ENCODE assay signal across 1 cellular context in the genomic region with DNA sequence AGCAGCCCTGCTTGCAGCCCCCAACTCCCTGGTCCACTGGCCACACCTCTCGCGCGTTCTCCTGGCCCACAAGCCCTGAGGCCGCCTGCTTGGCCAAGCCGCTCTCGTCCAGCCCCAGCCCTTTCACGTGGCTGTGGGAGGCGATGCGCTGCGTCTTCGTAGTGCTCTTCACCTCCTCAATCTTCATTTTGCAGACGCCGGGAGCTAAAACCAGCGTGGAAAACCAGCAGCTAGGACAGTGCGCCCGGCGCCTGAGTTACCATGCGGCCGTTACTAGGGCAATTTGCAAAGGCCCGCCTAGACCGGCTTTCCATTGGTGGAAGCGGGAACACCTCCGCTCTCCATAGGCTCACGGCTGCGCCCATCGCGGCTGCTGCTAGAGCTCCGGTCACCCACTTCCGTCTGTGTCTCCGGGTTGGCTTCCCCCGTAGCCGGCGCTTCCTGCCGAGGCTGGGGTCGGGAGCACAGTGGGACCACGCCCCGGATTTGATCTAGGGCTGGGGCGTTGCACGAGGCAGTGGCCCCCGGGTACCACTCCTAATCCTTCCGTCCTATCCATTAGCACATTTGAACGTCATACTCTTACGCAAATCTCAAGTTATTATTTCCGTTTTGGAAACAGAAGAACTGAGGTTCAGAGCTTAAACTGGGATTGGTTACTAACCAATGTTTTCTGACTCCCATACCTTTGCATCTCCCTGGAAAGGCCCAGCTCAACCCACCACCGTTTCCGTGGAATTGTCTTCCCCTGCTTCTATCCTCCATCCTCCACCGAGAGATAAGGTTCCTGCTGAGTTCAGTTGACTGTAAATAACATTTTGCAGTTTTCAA.
TF ChIP-seq lines count a peak whose summit lies in the region.

A gene (minus strand): TSS at position 275 of the 831 bp plus-strand sequence. CDS start 88 bp downstream, at position 187.

TF ChIP-seq in K562, 482 proteins besides CTCF, POLR2A, EP300 and RAD21 (continued from another document and continues in another):
- TF ChIP-seq, protein P1, sequence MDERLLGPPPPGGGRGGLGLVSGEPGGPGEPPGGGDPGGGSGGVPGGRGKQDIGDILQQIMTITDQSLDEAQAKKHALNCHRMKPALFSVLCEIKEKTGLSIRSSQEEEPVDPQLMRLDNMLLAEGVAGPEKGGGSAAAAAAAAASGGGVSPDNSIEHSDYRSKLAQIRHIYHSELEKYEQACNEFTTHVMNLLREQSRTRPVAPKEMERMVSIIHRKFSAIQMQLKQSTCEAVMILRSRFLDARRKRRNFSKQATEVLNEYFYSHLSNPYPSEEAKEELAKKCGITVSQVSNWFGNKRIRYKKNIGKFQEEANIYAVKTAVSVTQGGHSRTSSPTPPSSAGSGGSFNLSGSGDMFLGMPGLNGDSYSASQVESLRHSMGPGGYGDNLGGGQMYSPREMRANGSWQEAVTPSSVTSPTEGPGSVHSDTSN (CRISPR knock-in tag; IDR thresholded peaks at IDR 0.05; ENCODE audit: low read depth) = peak; percentile 85
- TF ChIP-seq, protein P1 (tag; conservative IDR thresholded peaks at IDR 0.05; ENCODE audit: low read depth) = peak; percentile 98
- TF ChIP-seq ZNF174 (CRISPR knock-in tag; IDR thresholded peaks at IDR 0.05) = no peak
- peak; percentile 81 for TF ChIP-seq CHD2 (IDR thresholded peaks at IDR 0.05; ENCODE audit: low read depth, low read length)
- TF ChIP-seq, protein P2, sequence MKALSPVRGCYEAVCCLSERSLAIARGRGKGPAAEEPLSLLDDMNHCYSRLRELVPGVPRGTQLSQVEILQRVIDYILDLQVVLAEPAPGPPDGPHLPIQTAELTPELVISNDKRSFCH (CRISPR knock-in tag; IDR thresholded peaks at IDR 0.05) = no peak
- TF ChIP-seq, protein P2 (tag; IDR thresholded peaks at IDR 0.05) = no peak
- no peak for TF ChIP-seq RHOXF2B (CRISPR knock-in tag; conservative IDR thresholded peaks at IDR 0.05)
- TF ChIP-seq, protein P3, sequence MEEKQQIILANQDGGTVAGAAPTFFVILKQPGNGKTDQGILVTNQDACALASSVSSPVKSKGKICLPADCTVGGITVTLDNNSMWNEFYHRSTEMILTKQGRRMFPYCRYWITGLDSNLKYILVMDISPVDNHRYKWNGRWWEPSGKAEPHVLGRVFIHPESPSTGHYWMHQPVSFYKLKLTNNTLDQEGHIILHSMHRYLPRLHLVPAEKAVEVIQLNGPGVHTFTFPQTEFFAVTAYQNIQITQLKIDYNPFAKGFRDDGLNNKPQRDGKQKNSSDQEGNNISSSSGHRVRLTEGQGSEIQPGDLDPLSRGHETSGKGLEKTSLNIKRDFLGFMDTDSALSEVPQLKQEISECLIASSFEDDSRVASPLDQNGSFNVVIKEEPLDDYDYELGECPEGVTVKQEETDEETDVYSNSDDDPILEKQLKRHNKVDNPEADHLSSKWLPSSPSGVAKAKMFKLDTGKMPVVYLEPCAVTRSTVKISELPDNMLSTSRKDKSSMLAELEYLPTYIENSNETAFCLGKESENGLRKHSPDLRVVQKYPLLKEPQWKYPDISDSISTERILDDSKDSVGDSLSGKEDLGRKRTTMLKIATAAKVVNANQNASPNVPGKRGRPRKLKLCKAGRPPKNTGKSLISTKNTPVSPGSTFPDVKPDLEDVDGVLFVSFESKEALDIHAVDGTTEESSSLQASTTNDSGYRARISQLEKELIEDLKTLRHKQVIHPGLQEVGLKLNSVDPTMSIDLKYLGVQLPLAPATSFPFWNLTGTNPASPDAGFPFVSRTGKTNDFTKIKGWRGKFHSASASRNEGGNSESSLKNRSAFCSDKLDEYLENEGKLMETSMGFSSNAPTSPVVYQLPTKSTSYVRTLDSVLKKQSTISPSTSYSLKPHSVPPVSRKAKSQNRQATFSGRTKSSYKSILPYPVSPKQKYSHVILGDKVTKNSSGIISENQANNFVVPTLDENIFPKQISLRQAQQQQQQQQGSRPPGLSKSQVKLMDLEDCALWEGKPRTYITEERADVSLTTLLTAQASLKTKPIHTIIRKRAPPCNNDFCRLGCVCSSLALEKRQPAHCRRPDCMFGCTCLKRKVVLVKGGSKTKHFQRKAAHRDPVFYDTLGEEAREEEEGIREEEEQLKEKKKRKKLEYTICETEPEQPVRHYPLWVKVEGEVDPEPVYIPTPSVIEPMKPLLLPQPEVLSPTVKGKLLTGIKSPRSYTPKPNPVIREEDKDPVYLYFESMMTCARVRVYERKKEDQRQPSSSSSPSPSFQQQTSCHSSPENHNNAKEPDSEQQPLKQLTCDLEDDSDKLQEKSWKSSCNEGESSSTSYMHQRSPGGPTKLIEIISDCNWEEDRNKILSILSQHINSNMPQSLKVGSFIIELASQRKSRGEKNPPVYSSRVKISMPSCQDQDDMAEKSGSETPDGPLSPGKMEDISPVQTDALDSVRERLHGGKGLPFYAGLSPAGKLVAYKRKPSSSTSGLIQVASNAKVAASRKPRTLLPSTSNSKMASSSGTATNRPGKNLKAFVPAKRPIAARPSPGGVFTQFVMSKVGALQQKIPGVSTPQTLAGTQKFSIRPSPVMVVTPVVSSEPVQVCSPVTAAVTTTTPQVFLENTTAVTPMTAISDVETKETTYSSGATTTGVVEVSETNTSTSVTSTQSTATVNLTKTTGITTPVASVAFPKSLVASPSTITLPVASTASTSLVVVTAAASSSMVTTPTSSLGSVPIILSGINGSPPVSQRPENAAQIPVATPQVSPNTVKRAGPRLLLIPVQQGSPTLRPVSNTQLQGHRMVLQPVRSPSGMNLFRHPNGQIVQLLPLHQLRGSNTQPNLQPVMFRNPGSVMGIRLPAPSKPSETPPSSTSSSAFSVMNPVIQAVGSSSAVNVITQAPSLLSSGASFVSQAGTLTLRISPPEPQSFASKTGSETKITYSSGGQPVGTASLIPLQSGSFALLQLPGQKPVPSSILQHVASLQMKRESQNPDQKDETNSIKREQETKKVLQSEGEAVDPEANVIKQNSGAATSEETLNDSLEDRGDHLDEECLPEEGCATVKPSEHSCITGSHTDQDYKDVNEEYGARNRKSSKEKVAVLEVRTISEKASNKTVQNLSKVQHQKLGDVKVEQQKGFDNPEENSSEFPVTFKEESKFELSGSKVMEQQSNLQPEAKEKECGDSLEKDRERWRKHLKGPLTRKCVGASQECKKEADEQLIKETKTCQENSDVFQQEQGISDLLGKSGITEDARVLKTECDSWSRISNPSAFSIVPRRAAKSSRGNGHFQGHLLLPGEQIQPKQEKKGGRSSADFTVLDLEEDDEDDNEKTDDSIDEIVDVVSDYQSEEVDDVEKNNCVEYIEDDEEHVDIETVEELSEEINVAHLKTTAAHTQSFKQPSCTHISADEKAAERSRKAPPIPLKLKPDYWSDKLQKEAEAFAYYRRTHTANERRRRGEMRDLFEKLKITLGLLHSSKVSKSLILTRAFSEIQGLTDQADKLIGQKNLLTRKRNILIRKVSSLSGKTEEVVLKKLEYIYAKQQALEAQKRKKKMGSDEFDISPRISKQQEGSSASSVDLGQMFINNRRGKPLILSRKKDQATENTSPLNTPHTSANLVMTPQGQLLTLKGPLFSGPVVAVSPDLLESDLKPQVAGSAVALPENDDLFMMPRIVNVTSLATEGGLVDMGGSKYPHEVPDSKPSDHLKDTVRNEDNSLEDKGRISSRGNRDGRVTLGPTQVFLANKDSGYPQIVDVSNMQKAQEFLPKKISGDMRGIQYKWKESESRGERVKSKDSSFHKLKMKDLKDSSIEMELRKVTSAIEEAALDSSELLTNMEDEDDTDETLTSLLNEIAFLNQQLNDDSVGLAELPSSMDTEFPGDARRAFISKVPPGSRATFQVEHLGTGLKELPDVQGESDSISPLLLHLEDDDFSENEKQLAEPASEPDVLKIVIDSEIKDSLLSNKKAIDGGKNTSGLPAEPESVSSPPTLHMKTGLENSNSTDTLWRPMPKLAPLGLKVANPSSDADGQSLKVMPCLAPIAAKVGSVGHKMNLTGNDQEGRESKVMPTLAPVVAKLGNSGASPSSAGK (IDR thresholded peaks at IDR 0.05) = peak; percentile 89
- TF ChIP-seq SIN3A (IDR thresholded peaks at IDR 0.05; ENCODE audit: borderline replicate concordance in 2 of 2, control insufficient read depth in 1 of 2, low read depth in 2 of 2, low read length in 2 of 2) = peak; percentile 84 to 91; a peak in 3 of 4 replicates
- no peak for TF ChIP-seq ZNF830 (CRISPR knock-in tag; IDR thresholded peaks at IDR 0.05)
- no peak for TF ChIP-seq MEF2A (IDR thresholded peaks at IDR 0.05; ENCODE audit: control insufficient read depth, low read depth, low read length)
- TF ChIP-seq ZFP1 (CRISPR knock-in tag; IDR thresholded peaks at IDR 0.05) = no peak
- no peak for TF ChIP-seq CBFB (CRISPR knock-in tag; IDR thresholded peaks at IDR 0.05)
- TF ChIP-seq TAF7 (tag; IDR thresholded peaks at IDR 0.05) = 0 out of 2 replicates have a peak, but pooled peaks have one; percentile 37
- peak; percentile 78 for TF ChIP-seq CXXC5 (CRISPR knock-in tag; IDR thresholded peaks at IDR 0.05)
- TF ChIP-seq ZNF699 (CRISPR knock-in tag; IDR thresholded peaks at IDR 0.05; ENCODE audit: insufficient replicate concordance) = no peak
- TF ChIP-seq NRF1 (conservative IDR thresholded peaks at IDR 0.05 in 1 of 2, IDR thresholded peaks at IDR 0.05 in 1 of 2) = peak; percentile 62 to 73
- TF ChIP-seq, protein P4, sequence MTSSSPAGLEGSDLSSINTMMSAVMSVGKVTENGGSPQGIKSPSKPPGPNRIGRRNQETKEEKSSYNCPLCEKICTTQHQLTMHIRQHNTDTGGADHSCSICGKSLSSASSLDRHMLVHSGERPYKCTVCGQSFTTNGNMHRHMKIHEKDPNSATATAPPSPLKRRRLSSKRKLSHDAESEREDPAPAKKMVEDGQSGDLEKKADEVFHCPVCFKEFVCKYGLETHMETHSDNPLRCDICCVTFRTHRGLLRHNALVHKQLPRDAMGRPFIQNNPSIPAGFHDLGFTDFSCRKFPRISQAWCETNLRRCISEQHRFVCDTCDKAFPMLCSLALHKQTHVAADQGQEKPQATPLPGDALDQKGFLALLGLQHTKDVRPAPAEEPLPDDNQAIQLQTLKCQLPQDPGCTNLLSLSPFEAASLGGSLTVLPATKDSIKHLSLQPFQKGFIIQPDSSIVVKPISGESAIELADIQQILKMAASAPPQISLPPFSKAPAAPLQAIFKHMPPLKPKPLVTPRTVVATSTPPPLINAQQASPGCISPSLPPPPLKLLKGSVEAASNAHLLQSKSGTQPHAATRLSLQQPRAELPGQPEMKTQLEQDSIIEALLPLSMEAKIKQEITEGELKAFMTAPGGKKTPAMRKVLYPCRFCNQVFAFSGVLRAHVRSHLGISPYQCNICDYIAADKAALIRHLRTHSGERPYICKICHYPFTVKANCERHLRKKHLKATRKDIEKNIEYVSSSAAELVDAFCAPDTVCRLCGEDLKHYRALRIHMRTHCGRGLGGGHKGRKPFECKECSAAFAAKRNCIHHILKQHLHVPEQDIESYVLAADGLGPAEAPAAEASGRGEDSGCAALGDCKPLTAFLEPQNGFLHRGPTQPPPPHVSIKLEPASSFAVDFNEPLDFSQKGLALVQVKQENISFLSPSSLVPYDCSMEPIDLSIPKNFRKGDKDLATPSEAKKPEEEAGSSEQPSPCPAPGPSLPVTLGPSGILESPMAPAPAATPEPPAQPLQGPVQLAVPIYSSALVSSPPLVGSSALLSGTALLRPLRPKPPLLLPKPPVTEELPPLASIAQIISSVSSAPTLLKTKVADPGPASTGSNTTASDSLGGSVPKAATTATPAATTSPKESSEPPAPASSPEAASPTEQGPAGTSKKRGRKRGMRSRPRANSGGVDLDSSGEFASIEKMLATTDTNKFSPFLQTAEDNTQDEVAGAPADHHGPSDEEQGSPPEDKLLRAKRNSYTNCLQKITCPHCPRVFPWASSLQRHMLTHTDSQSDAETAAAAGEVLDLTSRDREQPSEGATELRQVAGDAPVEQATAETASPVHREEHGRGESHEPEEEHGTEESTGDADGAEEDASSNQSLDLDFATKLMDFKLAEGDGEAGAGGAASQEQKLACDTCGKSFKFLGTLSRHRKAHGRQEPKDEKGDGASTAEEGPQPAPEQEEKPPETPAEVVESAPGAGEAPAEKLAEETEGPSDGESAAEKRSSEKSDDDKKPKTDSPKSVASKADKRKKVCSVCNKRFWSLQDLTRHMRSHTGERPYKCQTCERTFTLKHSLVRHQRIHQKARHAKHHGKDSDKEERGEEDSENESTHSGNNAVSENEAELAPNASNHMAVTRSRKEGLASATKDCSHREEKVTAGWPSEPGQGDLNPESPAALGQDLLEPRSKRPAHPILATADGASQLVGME (CRISPR knock-in tag; IDR thresholded peaks at IDR 0.05) = 0 out of 2 replicates have a peak, but pooled peaks have one; percentile 64
- TF ChIP-seq BACH1 (tag; IDR thresholded peaks at IDR 0.05) = no peak
- TF ChIP-seq, protein P5, sequence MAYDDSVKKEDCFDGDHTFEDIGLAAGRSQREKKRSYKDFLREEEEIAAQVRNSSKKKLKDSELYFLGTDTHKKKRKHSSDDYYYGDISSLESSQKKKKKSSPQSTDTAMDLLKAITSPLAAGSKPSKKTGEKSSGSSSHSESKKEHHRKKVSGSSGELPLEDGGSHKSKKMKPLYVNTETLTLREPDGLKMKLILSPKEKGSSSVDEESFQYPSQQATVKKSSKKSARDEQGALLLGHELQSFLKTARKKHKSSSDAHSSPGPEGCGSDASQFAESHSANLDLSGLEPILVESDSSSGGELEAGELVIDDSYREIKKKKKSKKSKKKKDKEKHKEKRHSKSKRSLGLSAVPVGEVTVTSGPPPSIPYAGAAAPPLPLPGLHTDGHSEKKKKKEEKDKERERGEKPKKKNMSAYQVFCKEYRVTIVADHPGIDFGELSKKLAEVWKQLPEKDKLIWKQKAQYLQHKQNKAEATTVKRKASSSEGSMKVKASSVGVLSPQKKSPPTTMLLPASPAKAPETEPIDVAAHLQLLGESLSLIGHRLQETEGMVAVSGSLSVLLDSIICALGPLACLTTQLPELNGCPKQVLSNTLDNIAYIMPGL (CRISPR knock-in tag; IDR thresholded peaks at IDR 0.05) = no peak
- no peak for TF ChIP-seq ZNF224 (CRISPR knock-in tag; IDR thresholded peaks at IDR 0.05)
- no peak for TF ChIP-seq SMARCC2 (IDR thresholded peaks at IDR 0.05; ENCODE audit: low read depth)
